Comparison of ENCODE assay signal across 8 cellular contexts in genomic region chr11:27234043-27234668, GRCh38.
A peak's percentile ranks its signal among the peaks of the same experiment; 100 is the strongest.
DNase-seq lines count a peak whose midpoint lies in the region; ATAC-seq, FAIRE-seq and TF ChIP-seq lines count a peak whose summit lies in the region.

No MANE protein-coding gene starts in this region.

- H3K36me3 ChIP-seq in H1 (ENCODE audit: control insufficient read depth in 2 of 4, insufficient read depth in 4 of 4, low read length in 3 of 4) = no peaks in the 10 kb centered on the region
- H3K36me3 ChIP-seq in sigmoid colon = no peaks in the 10 kb centered on the region

- H3K4me2 ChIP-seq in H1 (ENCODE audit: insufficient read depth in 1 of 2, low read depth in 2 of 2, low read length in 2 of 2) = no peak overlapping the region

- no peak for TF ChIP-seq RAD21 in H1 (IDR thresholded peaks at IDR 0.05 in 1 of 2, conservative IDR thresholded peaks at IDR 0.05 in 1 of 2; ENCODE audit: low read depth in 2 of 2, low read length in 2 of 2)

- no peak overlapping the region for H2BK12ac ChIP-seq in H1 (ENCODE audit: low read depth, low read length)

- H2BK20ac ChIP-seq in H1 (ENCODE audit: low read length) = 0 out of 2 replicates have a peak overlapping the region, but pooled peaks have one; percentile 3

- no peaks in the 10 kb centered on the region for H3K79me2 ChIP-seq in H1 (ENCODE audit: control insufficient read depth in 1 of 2, insufficient read depth in 2 of 2, low read length in 2 of 2)

- no peaks in the 10 kb centered on the region for H3K4me1 Mint-ChIP-seq in activated CD4-positive, alpha-beta memory T cell treated with anti-CD3 and anti-CD28 coated beads, Interleukin-2, amount 10 ng/mL, durations not matched to agents 7 days and 5 days

- no peak for FAIRE-seq in H1 (lab: Jason Lieb, UNC)

- H3K18ac ChIP-seq in H1 (ENCODE audit: extremely low read depth, low read length) = no peak overlapping the region

- no peaks in the 10 kb centered on the region for H4K20me1 ChIP-seq in H1 (replicated peaks in 1 of 2; ENCODE audit: control insufficient read depth in 1 of 2, insufficient read depth in 2 of 2, low read length in 2 of 2)

- intact Hi-C loops in sigmoid colon (cut with DNase I) = no loop called here

- H2AFZ ChIP-seq in H1 (ENCODE audit: low read length) = no peak overlapping the region

- no peak overlapping the region for H2BK15ac ChIP-seq in H1 (ENCODE audit: low read length)

- H3K9me3 ChIP-seq in H1 (ENCODE audit: insufficient read depth in 2 of 2, low read depth in 1 of 2, low read length in 1 of 2) (no peaks in the 10 kb centered on the region), sigmoid colon (no peaks in the 10 kb centered on the region)

- H3K9ac ChIP-seq in H1 (replicated peaks in 1 of 4; ENCODE audit: extremely low read depth in 1 of 4, low read depth in 3 of 4, low read length in 3 of 4) = no peak overlapping the region

- 94% methylated on average over 10 of the region's 10 CpGs; no CpG with 5 or more reads in 1 of the 2 experiments for WGBS in H1 (ENCODE audit: extremely low coverage in 1 of 2, insufficient coverage in 1 of 2, insufficient read length in 1 of 2, insufficient replicate concordance in 2 of 2, low coverage in 1 of 2, low lambda C conversion rate in 2 of 2, missing lambda C conversion rate in 1 of 2), 2 experiments
- 67 to 71% methylated on average over 10 of the region's 10 CpGs for WGBS in sigmoid colon, 2 donors

- no peaks in the 10 kb centered on the region for H3K23me2 ChIP-seq in H1 (ENCODE audit: low read depth, low read length)

- H3K27ac Mint-ChIP-seq in activated naive CD4-positive, alpha-beta T cell treated with anti-CD3 and anti-CD28 coated beads, Interleukin-2, amount 50 U/mL, for 72 hours = no peak overlapping the region
- H3K27ac Mint-ChIP-seq in activated CD4-positive, alpha-beta memory T cell treated with anti-CD3 and anti-CD28 coated beads, Interleukin-2, amount 10 ng/mL, durations not matched to agents 7 days and 5 days = no peak overlapping the region

- peak; percentile 92 for ATAC-seq in HG03103 (IDR thresholded peaks at IDR 0.05; ENCODE audit: low read depth, unreplicated experiment)
- no peak for ATAC-seq in activated naive CD4-positive, alpha-beta T cell treated with anti-CD3 and anti-CD28 coated beads, Interleukin-2, amount 50 U/mL, for 72 hours

- H3K4ac ChIP-seq in H1 (replicated peaks; ENCODE audit: insufficient read length, low read depth, low read length) = no peak overlapping the region

- H3K4me1 ChIP-seq in H1 (replicated peaks in 1 of 4; ENCODE audit: control insufficient read depth in 3 of 4, insufficient read depth in 4 of 4, low read length in 3 of 4) (peaks cover 0 to 1% (median 0%) of the 10 kb centered on the region in 4 experiments; a peak in 3 of 7 replicates), sigmoid colon (peaks cover 0 to 82% (median 61%) of the 10 kb centered on the region in 4 donors)

- H3K14ac ChIP-seq in H1 (ENCODE audit: insufficient read length) = no peak overlapping the region

- H3K9me3 Mint-ChIP-seq in activated naive CD4-positive, alpha-beta T cell treated with anti-CD3 and anti-CD28 coated beads, Interleukin-2, amount 50 U/mL, for 72 hours = no peaks in the 10 kb centered on the region
- no peaks in the 10 kb centered on the region for H3K9me3 Mint-ChIP-seq in activated CD4-positive, alpha-beta memory T cell treated with anti-CD3 and anti-CD28 coated beads, Interleukin-2, amount 10 ng/mL, durations not matched to agents 7 days and 5 days

- H4K5ac ChIP-seq in H1 (ENCODE audit: insufficient read length, low read depth, low read length) = no peak overlapping the region

- H4K8ac ChIP-seq in H1 (ENCODE audit: extremely low read depth, insufficient read depth, low read length) = no peak overlapping the region; the same call in 1 of the 2 replicates

- TF ChIP-seq EP300 in H1 (IDR thresholded peaks at IDR 0.05; ENCODE audit: borderline replicate concordance in 1 of 2, low read depth in 2 of 2, low read length in 2 of 2) (no peak), sigmoid colon (IDR thresholded peaks at IDR 0.05) (no peak)

- POLR2A ChIA-PET in H1 (lab: Charles Lee; ENCODE audit: partially characterized antibody) = interaction anchor here (1.4 to 1.6 kb wide), 2 partner anchors 15 to 17 kb away, joined by 3 to 6 read pairs; no protein-coding TSS in a partner anchor
- POLR2A ChIA-PET in activated CD4-positive, alpha-beta memory T cell treated with anti-CD3 and anti-CD28 coated beads, Interleukin-2, amount 10 ng/mL, durations not matched to agents 7 days and 5 days (lab: Charles Lee) = no interaction called here

- TF ChIP-seq POLR2A in H1 (IDR thresholded peaks at IDR 0.05; ENCODE audit: control extremely low read depth in 1 of 2, low read depth in 2 of 2, low read length in 2 of 2) (no peak), sigmoid colon (IDR thresholded peaks at IDR 0.05) (no peak)

- H3K4me3 Mint-ChIP-seq in activated CD4-positive, alpha-beta memory T cell treated with anti-CD3 and anti-CD28 coated beads, Interleukin-2, amount 10 ng/mL, durations not matched to agents 7 days and 5 days = no peak overlapping the region

- TF ChIP-seq CTCF in H1 (IDR thresholded peaks at IDR 0.05; ENCODE audit: control extremely low read depth in 1 of 3, insufficient read depth in 1 of 3, low read depth in 1 of 3, low read length in 3 of 3) (no peak), sigmoid colon (IDR thresholded peaks at IDR 0.05) (no peak)

- H2AK5ac ChIP-seq in H1 (ENCODE audit: low read depth, low read length) = no peak overlapping the region

- H3K4me3 ChIP-seq in H1 (ENCODE audit: extremely low read depth in 1 of 4, insufficient read depth in 2 of 4, low read depth in 3 of 4, low read length in 4 of 4) (no peak overlapping the region), sigmoid colon (no peak overlapping the region)

- no peaks in the 10 kb centered on the region for H3K79me1 ChIP-seq in H1 (ENCODE audit: low read depth, low read length)

- peaks cover 6% of the 10 kb centered on the region for H3K27me3 Mint-ChIP-seq in activated CD4-positive, alpha-beta memory T cell treated with anti-CD3 and anti-CD28 coated beads, Interleukin-2, amount 10 ng/mL, durations not matched to agents 7 days and 5 days

- no peak overlapping the region for H3K23ac ChIP-seq in H1 (ENCODE audit: insufficient read length)

- no peak overlapping the region for H2BK5ac ChIP-seq in H1 (ENCODE audit: low read depth, low read length)

- H3K27me3 ChIP-seq in H1 (replicated peaks in 1 of 4; ENCODE audit: control insufficient read depth in 3 of 4, extremely low read depth in 1 of 4, insufficient read depth in 3 of 4, low read length in 3 of 4) (no peaks in the 10 kb centered on the region), sigmoid colon (no peaks in the 10 kb centered on the region)

- CTCF ChIA-PET in H1 (lab: Charles Lee; ENCODE audit: partially characterized antibody) = interaction anchor here (0.6 to 3.1 kb wide), 6 partner anchors 10 to 252 kb away, joined by 3 to 16 read pairs (median 4); no protein-coding TSS in a partner anchor
- CTCF ChIA-PET in activated CD4-positive, alpha-beta memory T cell treated with anti-CD3 and anti-CD28 coated beads, Interleukin-2, amount 10 ng/mL, durations not matched to agents 7 days and 5 days (lab: Charles Lee) = interaction anchor here (1.3 kb wide), 1 partner anchor 251 kb away, joined by 4 read pairs; no protein-coding TSS in a partner anchor

- H3K27ac ChIP-seq in H1 (ENCODE audit: low read depth, low read length) (no peak overlapping the region), sigmoid colon (peak overlapping the region in 2 of 4 donors; percentile 54 to 55)

- H2BK120ac ChIP-seq in H1 (replicated peaks; ENCODE audit: low read depth, low read length) = peak overlapping the region; percentile 12

- peak; percentile 24 for DNase-seq in CD1c-positive myeloid dendritic cell (ENCODE audit: extremely low spot score)
- peak; percentile 29 for DNase-seq in GM19240 (ENCODE audit: insufficient read length, low spot score)
- peak; percentile 8 for DNase-seq in NCI-H446 treated with DMSO at 0.1 percent for 48 hours (lab: John Stamatoyannopoulos, UW)
- DNase-seq in H1 (ENCODE audit: low read depth in 1 of 2, low spot score in 2 of 2) = no peak
- DNase-seq in sigmoid colon = peak; percentile 75
- DNase-seq in activated naive CD4-positive, alpha-beta T cell treated with anti-CD3 and anti-CD28 coated beads, Interleukin-2, amount 50 U/mL, for 72 hours (ENCODE audit: low spot score in 2 of 2) = no peak
- no peak for DNase-seq in activated CD4-positive, alpha-beta memory T cell treated with anti-CD3 and anti-CD28 coated beads, Interleukin-2, amount 10 ng/mL, durations not matched to agents 7 days and 5 days

- no peak overlapping the region for H4K91ac ChIP-seq in H1 (replicated peaks; ENCODE audit: insufficient read length, low read length)

- H3K56ac ChIP-seq in H1 (replicated peaks; ENCODE audit: insufficient read length, low read depth, low read length) = no peak overlapping the region

- no peaks in the 10 kb centered on the region for H3K36me3 Mint-ChIP-seq in activated naive CD4-positive, alpha-beta T cell treated with anti-CD3 and anti-CD28 coated beads, Interleukin-2, amount 50 U/mL, for 72 hours
- H3K36me3 Mint-ChIP-seq in activated CD4-positive, alpha-beta memory T cell treated with anti-CD3 and anti-CD28 coated beads, Interleukin-2, amount 10 ng/mL, durations not matched to agents 7 days and 5 days (ENCODE audit: low read depth) = no peaks in the 10 kb centered on the region

TF ChIP-seq in H1, 55 proteins besides CTCF, POLR2A, EP300 and RAD21 (continues in another document):
- no peak for TF ChIP-seq CBX8 (IDR thresholded peaks at IDR 0.05; ENCODE audit: borderline replicate concordance, low read depth, low read length)
- no peak for TF ChIP-seq MAFK (IDR thresholded peaks at IDR 0.05; ENCODE audit: low read depth, low read length)
- no peak for TF ChIP-seq KDM4A (IDR thresholded peaks at IDR 0.05; ENCODE audit: low read depth, low read length, severe bottlenecking)
- TF ChIP-seq ATF3 (IDR thresholded peaks at IDR 0.05; ENCODE audit: insufficient read depth, low read depth, low read length) = no peak
- TF ChIP-seq SAP30 (IDR thresholded peaks at IDR 0.05; ENCODE audit: insufficient read depth, insufficient replicate concordance, low read length) = no peak
- no peak for TF ChIP-seq USF2 (IDR thresholded peaks at IDR 0.05; ENCODE audit: low read length)
- TF ChIP-seq GABPA (IDR thresholded peaks at IDR 0.05; ENCODE audit: borderline replicate concordance, insufficient read depth, low read length) = no peak
- no peak for TF ChIP-seq KDM1A (IDR thresholded peaks at IDR 0.05; ENCODE audit: borderline replicate concordance, low read length)

Comparison
In these comparisons a context has a peak if more than half of its experiments do, and no peak if none do; other contexts are left out.
1. DNase-seq: peak in CD1c-positive myeloid dendritic cell (single experiment), GM19240 (single experiment), NCI-H446 treated with DMSO at 0.1 percent for 48 hours (single experiment) and sigmoid colon (single experiment); none in H1 (0 of 2), activated naive CD4-positive, alpha-beta T cell treated with anti-CD3 and anti-CD28 coated beads, Interleukin-2, amount 50 U/mL, for 72 hours (0 of 2) and activated CD4-positive, alpha-beta memory T cell treated with anti-CD3 and anti-CD28 coated beads, Interleukin-2, amount 10 ng/mL, durations not matched to agents 7 days and 5 days (single experiment).